ENCODE assay signal across 27 cellular contexts in genomic region chr5:38968665-38969064, GRCh38.
DNase-seq lines count a peak whose midpoint lies in the region; ATAC-seq, FAIRE-seq and TF ChIP-seq lines count a peak whose summit lies in the region.
"Had no signal": no experiment of that assay in that cellular context is flagged by ENCODE, and none has a peak within 500 bp of the region (broad histone marks: within the 10 kb centered on the region; RNA-seq: fewer than 3 reads in every experiment).

No MANE protein-coding gene starts in this region.

- H4K5ac ChIP-seq in H1 (ENCODE audit: insufficient read length, low read depth, low read length), result no peak overlapping the region

- no peak for TF ChIP-seq POLR2A in H1 (IDR thresholded peaks at IDR 0.05; ENCODE audit: control extremely low read depth in 1 of 2, low read depth in 2 of 2, low read length in 2 of 2)

- H2BK20ac ChIP-seq in H1 (ENCODE audit: low read length), result no peak overlapping the region

- no peak overlapping the region for H3K4ac ChIP-seq in H1 (replicated peaks; ENCODE audit: insufficient read length, low read depth, low read length)

- H3K4me3 ChIP-seq in DND-41 (ENCODE audit: low read depth in 1 of 2, low read length in 2 of 2), result no peak overlapping the region
- no peak overlapping the region for H3K4me3 ChIP-seq in HEK293 (ENCODE audit: low read depth, low read length)
- H3K4me3 ChIP-seq in H1 (ENCODE audit: extremely low read depth in 1 of 4, insufficient read depth in 2 of 4, low read depth in 3 of 4, low read length in 4 of 4), result no peak overlapping the region
- no peak overlapping the region for H3K4me3 ChIP-seq in coronary artery
- H3K4me3 ChIP-seq: BLaER1, GM12878, MG63, SJCRH30 had no signal

- H3K23me2 ChIP-seq in H1 (ENCODE audit: low read depth, low read length), result no peaks in the 10 kb centered on the region

- H3K9ac ChIP-seq in DND-41 (ENCODE audit: low read depth, low read length) (no peak overlapping the region), H1 (replicated peaks in 1 of 4; ENCODE audit: extremely low read depth in 1 of 4, low read depth in 3 of 4, low read length in 3 of 4) (no peak overlapping the region)
- H3K9ac ChIP-seq: BLaER1 had no signal

- POLR2A ChIA-PET in HEK293 (lab: Yijun Ruan, JAX), result no interaction called here
- POLR2A ChIA-PET in H1 (lab: Charles Lee; ENCODE audit: partially characterized antibody), result no interaction called here

- H2BK5ac ChIP-seq in H1 (ENCODE audit: low read depth, low read length), result no peak overlapping the region

- H2AFZ ChIP-seq in DND-41 (ENCODE audit: low read depth, low read length) (no peak overlapping the region), H1 (ENCODE audit: low read length) (no peak overlapping the region)

- no peak overlapping the region for H3K18ac ChIP-seq in H1 (ENCODE audit: extremely low read depth, low read length)

- H3K9me3 ChIP-seq in DND-41 (ENCODE audit: insufficient read depth, low read length, severe bottlenecking) (no peaks in the 10 kb centered on the region), HEK293 (ENCODE audit: control insufficient read depth, insufficient read depth, low read depth, low read length) (no peaks in the 10 kb centered on the region), H1 (ENCODE audit: insufficient read depth in 2 of 2, low read depth in 1 of 2, low read length in 1 of 2) (no peaks in the 10 kb centered on the region)
- H3K9me3 ChIP-seq: BLaER1, MG63, SJCRH30 had no signal

- TF ChIP-seq EP300 in H1 (IDR thresholded peaks at IDR 0.05; ENCODE audit: borderline replicate concordance in 1 of 2, low read depth in 2 of 2, low read length in 2 of 2), result no peak

- TF ChIP-seq CTCF in DND-41 (IDR thresholded peaks at IDR 0.05; ENCODE audit: borderline replicate concordance, extremely low read depth, low read length, poor library complexity, severe bottlenecking), result no peak
- TF ChIP-seq CTCF in HEK293 (tag by site-specific recombination; IDR thresholded peaks at IDR 0.05), result no peak
- TF ChIP-seq CTCF in H1 (IDR thresholded peaks at IDR 0.05; ENCODE audit: control extremely low read depth in 1 of 3, insufficient read depth in 1 of 3, low read depth in 1 of 3, low read length in 3 of 3), result no peak
- TF ChIP-seq CTCF in coronary artery (IDR thresholded peaks at IDR 0.05), result no peak

- DNase-seq in DND-41, result no peak
- no peak for DNase-seq in H1 (ENCODE audit: low read depth in 1 of 2, low spot score in 2 of 2)
- peak; percentile 67 for DNase-seq in islet precursor cell
- DNase-seq in coronary artery (ENCODE audit: low spot score), result no peak
- no peak for DNase-seq in HPDE6-E6E7 (ENCODE audit: extremely low spot score)
- DNase-seq: CD4-positive, CD25-positive, alpha-beta regulatory T cell; DMS53; GDM1; H9; HFFc6; KBM-7; MG63; NCI-H1105 treated with DMSO at 0.1 percent for 48 hours; NCI-H146; NCI-H1930; NCI-H2107; NCI-H446; NCI-H524 treated with DMSO at 0.1 percent for 48 hours; NCI-H774; SJCRH30 had no signal

- H2AK5ac ChIP-seq in H1 (ENCODE audit: low read depth, low read length), result no peak overlapping the region

- H3K27ac ChIP-seq in DND-41 (ENCODE audit: low read length) (no peak overlapping the region), HEK293 (ENCODE audit: extremely low read depth, low read depth, low read length) (no peak overlapping the region), H1 (ENCODE audit: low read depth, low read length) (no peak overlapping the region), coronary artery (no peak overlapping the region)
- H3K27ac ChIP-seq: BLaER1, HL-60, SJCRH30 had no signal

- H2BK120ac ChIP-seq in H1 (replicated peaks; ENCODE audit: low read depth, low read length), result no peak overlapping the region

- H2BK15ac ChIP-seq in H1 (ENCODE audit: low read length), result no peak overlapping the region

- no peak overlapping the region for H4K91ac ChIP-seq in H1 (replicated peaks; ENCODE audit: insufficient read length, low read length)

- no peak overlapping the region for H3K56ac ChIP-seq in H1 (replicated peaks; ENCODE audit: insufficient read length, low read depth, low read length)

- H3K4me2 ChIP-seq in DND-41 (ENCODE audit: insufficient read depth, low read length) (no peak overlapping the region), H1 (ENCODE audit: insufficient read depth in 1 of 2, low read depth in 2 of 2, low read length in 2 of 2) (no peak overlapping the region)
- H3K4me2 ChIP-seq: BLaER1 had no signal

- H4K8ac ChIP-seq in H1 (ENCODE audit: extremely low read depth, insufficient read depth, low read length), result no peak overlapping the region

- no peaks in the 10 kb centered on the region for H3K27me3 ChIP-seq in DND-41 (ENCODE audit: insufficient read depth, low read length, poor library complexity)
- no peaks in the 10 kb centered on the region for H3K27me3 ChIP-seq in H1 (replicated peaks in 1 of 4; ENCODE audit: control insufficient read depth in 3 of 4, extremely low read depth in 1 of 4, insufficient read depth in 3 of 4, low read length in 3 of 4)
- H3K27me3 ChIP-seq: BLaER1, MG63, SJCRH30 had no signal

- H3K14ac ChIP-seq in H1 (ENCODE audit: insufficient read length), result no peak overlapping the region

- H3K79me1 ChIP-seq in H1 (ENCODE audit: low read depth, low read length), result no peaks in the 10 kb centered on the region

- H4K20me1 ChIP-seq in DND-41 (ENCODE audit: insufficient read depth, low read length), result no peaks in the 10 kb centered on the region
- no peaks in the 10 kb centered on the region for H4K20me1 ChIP-seq in H1 (replicated peaks in 1 of 2; ENCODE audit: control insufficient read depth in 1 of 2, insufficient read depth in 2 of 2, low read length in 2 of 2)
- H4K20me1 ChIP-seq: BLaER1 had no signal

- ATAC-seq in DND-41 (ENCODE audit: insufficient read depth, low read depth), result 0 out of 3 replicates have a peak, but pooled peaks have one; percentile 29
- ATAC-seq in GM18498 (IDR thresholded peaks at IDR 0.05; ENCODE audit: unreplicated experiment), result no peak
- ATAC-seq: Right ventricle myocardium inferior, SK-N-SH treated with all-trans-retinoic acid at 6 μM for 48 hours had no signal

- no peak overlapping the region for H3K23ac ChIP-seq in H1 (ENCODE audit: insufficient read length)

- CTCF ChIA-PET in HEK293 (lab: Yijun Ruan, JAX), result interaction anchor here (0.6 to 1.2 kb wide), 4 partner anchors 9 to 527 kb away, joined by 3 to 5 read pairs (median 3); no protein-coding TSS in a partner anchor
- CTCF ChIA-PET in H1 (lab: Charles Lee; ENCODE audit: partially characterized antibody), result interaction anchor here (1.4 kb wide), 1 partner anchor 112 kb away, joined by 5 read pairs; no protein-coding TSS in a partner anchor

- H3K79me2 ChIP-seq in DND-41 (ENCODE audit: insufficient read depth, low read length) (no peaks in the 10 kb centered on the region), H1 (ENCODE audit: control insufficient read depth in 1 of 2, insufficient read depth in 2 of 2, low read length in 2 of 2) (no peaks in the 10 kb centered on the region)

- 98% methylated on average over 4 of the region's 5 CpGs; no CpG with 5 or more reads in 1 of the 2 experiments for WGBS in H1 (ENCODE audit: extremely low coverage in 1 of 2, insufficient coverage in 1 of 2, insufficient read length in 1 of 2, insufficient replicate concordance in 2 of 2, low coverage in 1 of 2, low lambda C conversion rate in 2 of 2, missing lambda C conversion rate in 1 of 2), 2 experiments

- H2BK12ac ChIP-seq in H1 (ENCODE audit: low read depth, low read length), result no peak overlapping the region

- peaks cover 73% of the 10 kb centered on the region for H3K36me3 ChIP-seq in DND-41 (ENCODE audit: insufficient read depth, low read length)
- H3K36me3 ChIP-seq in HEK293 (ENCODE audit: control insufficient read depth in 2 of 2, insufficient read depth in 1 of 2, low read length in 2 of 2), result peaks cover 19 to 49% of the 10 kb centered on the region in 2 experiments
- peaks cover 0 to 25% (median 5%) of the 10 kb centered on the region in 4 experiments; a peak in 4 of 8 replicates for H3K36me3 ChIP-seq in H1 (ENCODE audit: control insufficient read depth in 2 of 4, insufficient read depth in 4 of 4, low read length in 3 of 4)

- FAIRE-seq in H1 (lab: Jason Lieb, UNC), result no peak
- FAIRE-seq: GM12878 had no signal

- TF ChIP-seq RAD21 in H1 (IDR thresholded peaks at IDR 0.05 in 1 of 2, conservative IDR thresholded peaks at IDR 0.05 in 1 of 2; ENCODE audit: low read depth in 2 of 2, low read length in 2 of 2), result no peak

- H3K4me1 ChIP-seq in DND-41 (ENCODE audit: insufficient read depth, low read length) (no peaks in the 10 kb centered on the region), HEK293 (ENCODE audit: control insufficient read depth, insufficient read depth, low read length) (no peaks in the 10 kb centered on the region), H1 (replicated peaks in 1 of 4; ENCODE audit: control insufficient read depth in 3 of 4, insufficient read depth in 4 of 4, low read length in 3 of 4) (no peaks in the 10 kb centered on the region)
- H3K4me1 ChIP-seq: BLaER1, SJCRH30 had no signal

TF ChIP-seq in HEK293, 187 proteins besides CTCF, POLR2A, EP300 and RAD21:
- TF ChIP-seq IKZF3 (tag by site-specific recombination; IDR thresholded peaks at IDR 0.05), result no peak
- TF ChIP-seq ZNF354C (tag by site-specific recombination; IDR thresholded peaks at IDR 0.05; ENCODE audit: borderline replicate concordance, low read depth), result no peak
- TF ChIP-seq ZNF600 (tag by site-specific recombination; IDR thresholded peaks at IDR 0.05), result peak; percentile 61

TF ChIP-seq in H1, 55 proteins besides CTCF, POLR2A, EP300 and RAD21:
- TF ChIP-seq JUND (IDR thresholded peaks at IDR 0.05; ENCODE audit: low read length) (no peak), TEAD4 (IDR thresholded peaks at IDR 0.05; ENCODE audit: low read depth, low read length) (0 out of 2 replicates have a peak, but pooled peaks have one; percentile 19)
